In the genomic region with DNA sequence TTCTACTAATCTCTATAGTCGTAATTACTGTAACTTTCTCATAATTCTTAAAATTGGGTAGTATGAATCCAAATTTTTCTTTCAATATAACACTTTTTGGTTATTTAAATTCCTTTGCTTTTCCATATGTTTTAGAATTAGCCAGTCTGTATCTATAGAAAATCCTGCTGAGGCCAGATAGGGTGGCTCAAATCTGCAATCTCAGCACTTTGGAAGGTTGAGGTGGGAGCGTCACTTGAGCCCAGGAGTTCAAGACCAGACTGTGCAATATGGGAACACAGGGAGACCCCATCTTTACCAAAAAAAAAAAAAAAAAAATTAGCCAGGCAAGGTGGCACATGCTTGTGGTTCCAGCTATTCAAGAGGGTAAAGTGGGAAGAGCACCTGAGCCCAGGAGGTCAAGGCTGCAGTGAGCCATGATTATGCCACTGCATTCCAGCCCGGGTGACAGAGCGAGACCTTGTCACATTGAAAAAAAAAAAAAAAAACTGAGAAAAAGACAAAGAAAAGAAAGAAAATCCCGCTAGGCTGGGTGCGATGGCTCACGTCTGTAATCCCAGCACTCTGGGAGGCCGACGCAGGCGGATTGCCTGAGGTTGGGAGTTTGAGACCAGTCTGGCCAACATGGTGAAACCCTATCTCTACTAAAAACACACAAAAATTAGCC, we compare ENCODE assay signal across 15 cellular contexts. TPM values are rescaled to one million over a fixed set of nuclear protein-coding genes. Genes with fewer than 3 reads are reported as not detected.
DNase-seq lines count a peak whose midpoint lies in the region; ATAC-seq and TF ChIP-seq lines count a peak whose summit lies in the region.
"Had no signal": no experiment of that assay in that cellular context is flagged by ENCODE, and none has a peak within 500 bp of the region (broad histone marks: within the 10 kb centered on the region; RNA-seq: fewer than 3 reads in every experiment).

No MANE protein-coding gene starts in this region.

- H3K4me2 ChIP-seq in IMR-90 (ENCODE audit: low read depth, low read length), result no peak overlapping the region
- H3K4me2 ChIP-seq: GM23338 had no signal

- H3K27me3 Mint-ChIP-seq in activated naive CD8-positive, alpha-beta T cell, result no peaks in the 10 kb centered on the region
- H3K27me3 Mint-ChIP-seq in activated naive CD8-positive, alpha-beta T cell treated with anti-CD3 and anti-CD28 coated beads, Interleukin-2, amount 50 U/mL, for 24 hours, result no peaks in the 10 kb centered on the region
- H3K27me3 Mint-ChIP-seq in effector memory CD8-positive, alpha-beta T cell, result no peaks in the 10 kb centered on the region
- H3K27me3 Mint-ChIP-seq in activated T-helper 2 cell treated with anti-CD3 and anti-CD28 coated beads, Interferon-gamma antibody, Interleukin-2, Interleukin-4, amounts not matched to agents 10 μg/mL and 5 μg/mL and 100 μg/mL, durations not matched to agents 14 hours and 24 hours and 36 hours (ENCODE audit: low read depth), result no peaks in the 10 kb centered on the region
- H3K27me3 Mint-ChIP-seq: CD4-positive, alpha-beta memory T cell; IgD-negative memory B cell had no signal

- 90% methylated on average over 2 of the region's 10 CpGs; no CpG with 5 or more reads in 1 of the 2 experiments for WGBS in IMR-90 (ENCODE audit: extremely low coverage in 2 of 2, insufficient read length in 1 of 2), 2 experiments

- no peaks in the 10 kb centered on the region for H3K36me3 Mint-ChIP-seq in activated naive CD8-positive, alpha-beta T cell
- H3K36me3 Mint-ChIP-seq in activated naive CD8-positive, alpha-beta T cell treated with anti-CD3 and anti-CD28 coated beads, Interleukin-2, amount 50 U/mL, for 24 hours (ENCODE audit: low read depth), result peaks cover 45% of the 10 kb centered on the region
- H3K36me3 Mint-ChIP-seq in effector memory CD8-positive, alpha-beta T cell (ENCODE audit: insufficient read depth), result peaks cover 57% of the 10 kb centered on the region
- H3K36me3 Mint-ChIP-seq in activated T-helper 2 cell treated with anti-CD3 and anti-CD28 coated beads, Interferon-gamma antibody, Interleukin-2, Interleukin-4, amounts not matched to agents 10 μg/mL and 5 μg/mL and 100 μg/mL, durations not matched to agents 14 hours and 24 hours and 36 hours (ENCODE audit: low read depth), result peaks cover 60% of the 10 kb centered on the region

- no peak for TF ChIP-seq RAD21 in IMR-90 (IDR thresholded peaks at IDR 0.05; ENCODE audit: low read length)

- H4K8ac ChIP-seq in IMR-90 (ENCODE audit: low read depth in 2 of 2, low read length in 2 of 2), result no peak overlapping the region

- 0 out of 2 replicates have a peak, but pooled peaks cover 5% of the 10 kb centered on the region for H4K20me1 ChIP-seq in IMR-90 (ENCODE audit: insufficient read depth, low read length)

- H3K79me1 ChIP-seq in IMR-90 (ENCODE audit: low read depth in 1 of 2, low read length in 2 of 2), result peaks cover 27 to 37% of the 10 kb centered on the region in 2 experiments; a peak in 3 of 4 replicates

- H2AFZ ChIP-seq in IMR-90 (replicated peaks; ENCODE audit: low read length, poor library complexity), result no peak overlapping the region
- H2AFZ ChIP-seq: GM23338 had no signal

- no peak overlapping the region for H2BK120ac ChIP-seq in IMR-90 (ENCODE audit: low read depth, low read length)

- H3K14ac ChIP-seq in IMR-90 (replicated peaks; ENCODE audit: low read depth, low read length), result no peak overlapping the region

- H3K4me3 Mint-ChIP-seq in activated naive CD8-positive, alpha-beta T cell, result no peak overlapping the region
- no peak overlapping the region for H3K4me3 Mint-ChIP-seq in activated naive CD8-positive, alpha-beta T cell treated with anti-CD3 and anti-CD28 coated beads, Interleukin-2, amount 50 U/mL, for 24 hours
- H3K4me3 Mint-ChIP-seq in effector memory CD8-positive, alpha-beta T cell, result no peak overlapping the region
- no peak overlapping the region for H3K4me3 Mint-ChIP-seq in activated T-helper 2 cell treated with anti-CD3 and anti-CD28 coated beads, Interferon-gamma antibody, Interleukin-2, Interleukin-4, amounts not matched to agents 10 μg/mL and 5 μg/mL and 100 μg/mL, durations not matched to agents 14 hours and 24 hours and 36 hours (ENCODE audit: low read depth)
- H3K4me3 Mint-ChIP-seq: CD4-positive, alpha-beta memory T cell; GM23338; H9 had no signal

- no peak overlapping the region for H2AK9ac ChIP-seq in IMR-90 (replicated peaks; ENCODE audit: low read depth, low read length, poor library complexity)

- H3K23ac ChIP-seq in IMR-90 (ENCODE audit: low read depth, low read length), result no peak overlapping the region

- dilution Hi-C loops in IMR-90 (cut with HindIII; ENCODE audit: low sequenced_read_pairs, unreplicated experiment), result no loop called here

- H3K27ac ChIP-seq in IMR-90 (ENCODE audit: insufficient read depth, low read length), result no peak overlapping the region
- H3K27ac ChIP-seq in lower lobe of right lung, result no peak overlapping the region
- H3K27ac ChIP-seq: C4-2B had no signal

- no peak overlapping the region for H3K4ac ChIP-seq in IMR-90 (ENCODE audit: low read depth, low read length)

- H4K5ac ChIP-seq in IMR-90 (ENCODE audit: low read depth, low read length), result no peak overlapping the region

- H4K91ac ChIP-seq in IMR-90 (ENCODE audit: insufficient read depth, low read depth, low read length), result no peak overlapping the region

- H3K36me3 ChIP-seq in IMR-90 (ENCODE audit: control insufficient read depth, insufficient read depth, low read length) (peaks cover 19% of the 10 kb centered on the region), lower lobe of right lung (peaks cover 70% of the 10 kb centered on the region)

- H3K18ac ChIP-seq in IMR-90 (ENCODE audit: low read depth, low read length), result no peak overlapping the region

- no peak for ATAC-seq in activated naive CD8-positive, alpha-beta T cell treated with anti-CD3 and anti-CD28 coated beads, Interleukin-2, amount 50 U/mL, for 24 hours
- ATAC-seq in IMR-90 (ENCODE audit: low read depth) (no peak), lower lobe of right lung (no peak)
- no peak for ATAC-seq in effector memory CD8-positive, alpha-beta T cell (replicated peaks)
- ATAC-seq: GM23338 had no signal

- no peak for TF ChIP-seq POLR2A in IMR-90 (IDR thresholded peaks at IDR 0.05; ENCODE audit: low read depth, low read length)

- H3K9me1 ChIP-seq in IMR-90 (ENCODE audit: insufficient read depth, low read length), result peaks cover 2% of the 10 kb centered on the region

- H3K9me3 ChIP-seq in IMR-90 (ENCODE audit: control insufficient read depth, insufficient read depth, low read length), result no peaks in the 10 kb centered on the region
- no peaks in the 10 kb centered on the region for H3K9me3 ChIP-seq in lower lobe of right lung
- H3K9me3 ChIP-seq: BE2C had no signal

- H3K4me3 ChIP-seq in IMR-90 (ENCODE audit: insufficient read depth, low read depth, low read length), result no peak overlapping the region
- no peak overlapping the region for H3K4me3 ChIP-seq in lower lobe of right lung
- H3K4me3 ChIP-seq: GM23338 had no signal

- H3K4me1 Mint-ChIP-seq in activated naive CD8-positive, alpha-beta T cell (ENCODE audit: low read depth), result peaks cover 30% of the 10 kb centered on the region
- H3K4me1 Mint-ChIP-seq in activated naive CD8-positive, alpha-beta T cell treated with anti-CD3 and anti-CD28 coated beads, Interleukin-2, amount 50 U/mL, for 24 hours, result peaks cover 33% of the 10 kb centered on the region
- H3K4me1 Mint-ChIP-seq in effector memory CD8-positive, alpha-beta T cell (ENCODE audit: low read depth in 2 of 2), result peaks cover 0 to 24% of the 10 kb centered on the region in 2 donors
- peaks cover 13% of the 10 kb centered on the region for H3K4me1 Mint-ChIP-seq in activated T-helper 2 cell treated with anti-CD3 and anti-CD28 coated beads, Interferon-gamma antibody, Interleukin-2, Interleukin-4, amounts not matched to agents 10 μg/mL and 5 μg/mL and 100 μg/mL, durations not matched to agents 14 hours and 24 hours and 36 hours (ENCODE audit: low read depth)
- H3K4me1 Mint-ChIP-seq: GM23338, H9 had no signal

- H3K27ac Mint-ChIP-seq in activated naive CD8-positive, alpha-beta T cell, result peak overlapping the region; percentile 28
- no peak overlapping the region for H3K27ac Mint-ChIP-seq in activated naive CD8-positive, alpha-beta T cell treated with anti-CD3 and anti-CD28 coated beads, Interleukin-2, amount 50 U/mL, for 24 hours
- peak overlapping the region; percentile 28 to 35 for H3K27ac Mint-ChIP-seq in effector memory CD8-positive, alpha-beta T cell
- H3K27ac Mint-ChIP-seq in activated T-helper 2 cell treated with anti-CD3 and anti-CD28 coated beads, Interferon-gamma antibody, Interleukin-2, Interleukin-4, amounts not matched to agents 10 μg/mL and 5 μg/mL and 100 μg/mL, durations not matched to agents 14 hours and 24 hours and 36 hours, result no peak overlapping the region
- H3K27ac Mint-ChIP-seq: GM23338, H9 had no signal

- no peaks in the 10 kb centered on the region for H3K9me3 Mint-ChIP-seq in activated naive CD8-positive, alpha-beta T cell (ENCODE audit: low read depth)
- no peaks in the 10 kb centered on the region for H3K9me3 Mint-ChIP-seq in activated naive CD8-positive, alpha-beta T cell treated with anti-CD3 and anti-CD28 coated beads, Interleukin-2, amount 50 U/mL, for 24 hours
- H3K9me3 Mint-ChIP-seq in effector memory CD8-positive, alpha-beta T cell, result no peaks in the 10 kb centered on the region
- H3K9me3 Mint-ChIP-seq in activated T-helper 2 cell treated with anti-CD3 and anti-CD28 coated beads, Interferon-gamma antibody, Interleukin-2, Interleukin-4, amounts not matched to agents 10 μg/mL and 5 μg/mL and 100 μg/mL, durations not matched to agents 14 hours and 24 hours and 36 hours, result no peaks in the 10 kb centered on the region
- H3K9me3 Mint-ChIP-seq: CD4-positive, alpha-beta memory T cell; GM23338; H9; IgD-negative memory B cell had no signal

- H2AK5ac ChIP-seq in IMR-90 (ENCODE audit: low read depth, low read length), result no peak overlapping the region

- H3K27me3 ChIP-seq in IMR-90 (ENCODE audit: control insufficient read depth, insufficient read depth, low read length), result no peaks in the 10 kb centered on the region
- no peaks in the 10 kb centered on the region for H3K27me3 ChIP-seq in lower lobe of right lung (ENCODE audit: low read depth)
- H3K27me3 ChIP-seq: BE2C had no signal

- POLR2A ChIA-PET in IMR-90 (lab: Charles Lee; ENCODE audit: unreplicated experiment), result interaction anchor here (0.6 kb wide), 1 partner anchor 83 kb away, joined by 5 read pairs; no protein-coding TSS in a partner anchor

- H3K56ac ChIP-seq in IMR-90 (ENCODE audit: extremely low read depth, insufficient read depth, low read length), result no peak overlapping the region

- H2BK15ac ChIP-seq in IMR-90 (ENCODE audit: low read depth, low read length), result no peak overlapping the region

- H3K4me1 ChIP-seq in IMR-90 (ENCODE audit: control insufficient read depth, insufficient read depth, low read length), result no peaks in the 10 kb centered on the region
- H3K4me1 ChIP-seq in lower lobe of right lung, result peaks cover 6% of the 10 kb centered on the region
- H3K4me1 ChIP-seq: BE2C had no signal

- CTCF ChIA-PET in IMR-90 (lab: Yijun Ruan, JAX), result no interaction called here

- H2BK5ac ChIP-seq in IMR-90 (ENCODE audit: low read depth, low read length, poor library complexity, severe bottlenecking), result no peak overlapping the region

- H3K9ac ChIP-seq in IMR-90 (ENCODE audit: low read depth, low read length), result no peak overlapping the region

- intact Hi-C loops in IMR-90 (cut with micrococcal nuclease), result no loop called here
- intact Hi-C loops in lower lobe of right lung (cut with DNase I), result no loop called here
- intact Hi-C loops in activated T-helper 2 cell treated with anti-CD3 and anti-CD28 coated beads, Interferon-gamma antibody, Interleukin-2, Interleukin-4, amounts not matched to agents 10 μg/mL and 5 μg/mL and 100 μg/mL, durations not matched to agents 14 hours and 24 hours and 36 hours (cut with micrococcal nuclease), result no loop called here

- BruUV-seq in IMR-90 (replicated peaks; lab: Mats Ljungman, UMichigan), result no TSS peak

- in situ Hi-C loops in IMR-90 (cut with MboI; ENCODE audit: low sequenced_read_pairs), result no loop called here

- no peak for DNase-seq in activated naive CD8-positive, alpha-beta T cell treated with anti-CD3 and anti-CD28 coated beads, Interleukin-2, amount 50 U/mL, for 24 hours
- DNase-seq in IMR-90, result no peak
- DNase-seq in effector memory CD8-positive, alpha-beta T cell, result no peak
- no peak for DNase-seq in lower lobe of right lung
- DNase-seq in activated T-helper 2 cell treated with anti-CD3 and anti-CD28 coated beads, Interferon-gamma antibody, Interleukin-2, Interleukin-4, amounts not matched to agents 10 μg/mL and 5 μg/mL and 100 μg/mL, durations not matched to agents 14 hours and 24 hours and 36 hours (ENCODE audit: low spot score), result no peak
- DNase-seq: BE2C; CD4-positive, alpha-beta memory T cell; DMS79; EL; H9 had no signal

- H2BK20ac ChIP-seq in IMR-90 (ENCODE audit: low read depth, low read length), result no peak overlapping the region

- TF ChIP-seq CTCF in IMR-90 (conservative IDR thresholded peaks at IDR 0.05; ENCODE audit: low read depth, low read length), result no peak
- TF ChIP-seq CTCF in lower lobe of right lung (IDR thresholded peaks at IDR 0.05), result no peak

RNA-seq across cellular contexts. Expression of gene TERF2, which starts 9.3 kb away (rescaled TPM):
- total RNA-seq in IMR-90 (2012; rRNA removed), result 9.0 and 9.2 TPM in 2 replicates
- polyA plus RNA-seq in IMR-90 (2012; rRNA removed), result 13.8 and 15.2 TPM in 2 replicates
- polyA plus RNA-seq in IMR-90 (2012; cell fraction: cytosol; rRNA removed), result 9.0 and 9.2 TPM in 2 replicates
- 4.3 and 11.3 TPM in 2 replicates for polyA plus RNA-seq in IMR-90 (2012; cell fraction: nucleus; rRNA removed; ENCODE audit: low replicate concordance)
- total RNA-seq in lower lobe of right lung, result 30.1 TPM
- 56.0 and 61.9 TPM in 2 replicates for total RNA-seq in activated T-helper 2 cell treated with anti-CD3 and anti-CD28 coated beads, Interferon-gamma antibody, Interleukin-2, Interleukin-4, amounts not matched to agents 10 μg/mL and 5 μg/mL and 100 μg/mL, durations not matched to agents 14 hours and 24 hours and 36 hours

RNA-seq across cellular contexts. Expression of gene TMED6, which starts 24.9 kb away (rescaled TPM):
- total RNA-seq in IMR-90 (2012; rRNA removed) (not detected in 2 replicates), lower lobe of right lung (0.77 TPM)
- polyA plus RNA-seq in IMR-90 (2012; rRNA removed), result 0.10 and 0.20 TPM in 2 replicates
- polyA plus RNA-seq in IMR-90 (2012; cell fraction: cytosol; rRNA removed), result not detected in 2 replicates
- polyA plus RNA-seq in IMR-90 (2012; cell fraction: nucleus; rRNA removed; ENCODE audit: low replicate concordance), result 0.08 and 0.73 TPM in 2 replicates
- total RNA-seq in activated T-helper 2 cell treated with anti-CD3 and anti-CD28 coated beads, Interferon-gamma antibody, Interleukin-2, Interleukin-4, amounts not matched to agents 10 μg/mL and 5 μg/mL and 100 μg/mL, durations not matched to agents 14 hours and 24 hours and 36 hours, result 1.8 and 1.9 TPM in 2 replicates
- total RNA-seq: A172, GM23338 had no signal
- polyA plus RNA-seq: IgD-negative memory B cell had no signal

RNA-seq across cellular contexts. Expression of gene NIP7, which starts 37.0 kb away (rescaled TPM):
- total RNA-seq in IMR-90 (2012; rRNA removed) (28.3 and 40.5 TPM in 2 replicates), lower lobe of right lung (18.7 TPM)
- 10.6 and 14.0 TPM in 2 replicates for polyA plus RNA-seq in IMR-90 (2012; rRNA removed)
- polyA plus RNA-seq in IMR-90 (2012; cell fraction: cytosol; rRNA removed), result 3.4 and 16.1 TPM in 2 replicates
- 3.0 and 8.0 TPM in 2 replicates for polyA plus RNA-seq in IMR-90 (2012; cell fraction: nucleus; rRNA removed; ENCODE audit: low replicate concordance)
- 60.5 and 60.8 TPM in 2 replicates for total RNA-seq in activated T-helper 2 cell treated with anti-CD3 and anti-CD28 coated beads, Interferon-gamma antibody, Interleukin-2, Interleukin-4, amounts not matched to agents 10 μg/mL and 5 μg/mL and 100 μg/mL, durations not matched to agents 14 hours and 24 hours and 36 hours

RNA-seq across cellular contexts. Expression of gene COG8, which starts 37.2 kb away (rescaled TPM):
- total RNA-seq in IMR-90 (2012; rRNA removed), result 19.4 and 26.2 TPM in 2 replicates
- 22.8 and 23.4 TPM in 2 replicates for polyA plus RNA-seq in IMR-90 (2012; rRNA removed)
- 16.0 and 27.1 TPM in 2 replicates for polyA plus RNA-seq in IMR-90 (2012; cell fraction: cytosol; rRNA removed)
- 19.7 and 25.4 TPM in 2 replicates for polyA plus RNA-seq in IMR-90 (2012; cell fraction: nucleus; rRNA removed; ENCODE audit: low replicate concordance)
- total RNA-seq in lower lobe of right lung, result 31.1 TPM
- 41.5 and 42.9 TPM in 2 replicates for total RNA-seq in activated T-helper 2 cell treated with anti-CD3 and anti-CD28 coated beads, Interferon-gamma antibody, Interleukin-2, Interleukin-4, amounts not matched to agents 10 μg/mL and 5 μg/mL and 100 μg/mL, durations not matched to agents 14 hours and 24 hours and 36 hours

RNA-seq across cellular contexts. Expression of gene PDF, which starts 46.1 kb away (rescaled TPM):
- total RNA-seq in IMR-90 (2012; rRNA removed), result 4.5 and 7.5 TPM in 2 replicates
- 6.4 and 7.6 TPM in 2 replicates for polyA plus RNA-seq in IMR-90 (2012; rRNA removed)
- 10.9 and 17.5 TPM in 2 replicates for polyA plus RNA-seq in IMR-90 (2012; cell fraction: cytosol; rRNA removed)
- 6.6 and 10.2 TPM in 2 replicates for polyA plus RNA-seq in IMR-90 (2012; cell fraction: nucleus; rRNA removed; ENCODE audit: low replicate concordance)
- 6.3 TPM for total RNA-seq in lower lobe of right lung
- 15.5 and 17.8 TPM in 2 replicates for total RNA-seq in activated T-helper 2 cell treated with anti-CD3 and anti-CD28 coated beads, Interferon-gamma antibody, Interleukin-2, Interleukin-4, amounts not matched to agents 10 μg/mL and 5 μg/mL and 100 μg/mL, durations not matched to agents 14 hours and 24 hours and 36 hours

Comparison
In these comparisons a context has a peak if more than half of its experiments do, and no peak if none do; other contexts are left out.
1. H3K27ac Mint-ChIP-seq: peak in activated naive CD8-positive, alpha-beta T cell (single experiment) and effector memory CD8-positive, alpha-beta T cell (2 of 2); none in activated naive CD8-positive, alpha-beta T cell treated with anti-CD3 and anti-CD28 coated beads, Interleukin-2, amount 50 U/mL, for 24 hours (single experiment) and activated T-helper 2 cell treated with anti-CD3 and anti-CD28 coated beads, Interferon-gamma antibody, Interleukin-2, Interleukin-4, amounts not matched to agents 10 μg/mL and 5 μg/mL and 100 μg/mL, durations not matched to agents 14 hours and 24 hours and 36 hours (single experiment).